8 cellular contexts compared by ENCODE assay signal in genomic region chr7:143620646-143621045, GRCh38. TPM values are rescaled to one million over a fixed set of nuclear protein-coding genes. Genes with fewer than 3 reads are reported as not detected.
DNase-seq lines count a peak whose midpoint lies in the region; ATAC-seq and TF ChIP-seq lines count a peak whose summit lies in the region.
"Not testable (repeated sequence)": the region's sequence is repeated elsewhere in the genome, so short reads cannot be mapped to it uniquely, and the experiment has no call there.

Gene TCAF2 (plus strand): TSS chr7:143620974.

- not testable (repeated sequence) for TF ChIP-seq CTCF in heart right ventricle (IDR thresholded peaks at IDR 0.05)

- peak within 1 kb of the TSS in 1 of 10 donors; percentile 30 for H3K4me3 ChIP-seq in heart right ventricle

- peak; percentile 63 to 80 for DNase-seq in activated CD4-positive, alpha-beta T cell treated with anti-CD3 and anti-CD28 coated beads for 4 hours
- DNase-seq in activated naive CD4-positive, alpha-beta T cell treated with Interleukin-2 at 50 U/mL for 16 hours = peak; percentile 83
- DNase-seq in heart right ventricle; ureter (ENCODE audit: low spot score): not testable (repeated sequence)
- peak; percentile 51 for DNase-seq in stimulated activated CD4-positive, alpha-beta T cell treated with anti-CD3 and anti-CD28 coated beads, Interleukin-2, amount 100 ng/mL, for 4 hours (ENCODE audit: low read depth)

- H3K4me1 ChIP-seq in heart right ventricle = not testable (repeated sequence)

- WGBS in heart right ventricle, 2 donors = 0% methylated on average over 7 of the region's 38 CpGs; no CpG with 5 or more reads in 1 of the 2 donors

- ATAC-seq in GM18861 (IDR thresholded peaks at IDR 0.05; ENCODE audit: unreplicated experiment) (peak; percentile 74), GM21825 (IDR thresholded peaks at IDR 0.05; ENCODE audit: unreplicated experiment) (peak; percentile 90), HG03280 (IDR thresholded peaks at IDR 0.05; ENCODE audit: unreplicated experiment) (peak; percentile 87), heart right ventricle (peak; percentile 98 to 100 (median 99))

- intact Hi-C loops in heart right ventricle (cut with DNase I) = not testable (repeated sequence)

- H3K9me3 ChIP-seq in heart right ventricle = not testable (repeated sequence)

- not testable (repeated sequence) for H3K36me3 ChIP-seq in heart right ventricle

- H3K27ac ChIP-seq in heart right ventricle = not testable (repeated sequence)

- not testable (repeated sequence) for H3K27me3 ChIP-seq in heart right ventricle

RNA-seq across cellular contexts. Expression of gene TCAF2, which starts in this region (rescaled TPM):
- 1 to 10 TPM in 1 of 10 donors, under 1 TPM in 9; 0.08 to 2.7 (median 0.35) TPM for total RNA-seq in heart right ventricle
- under 1 TPM; 0.25 to 0.44 TPM for polyA plus RNA-seq in heart right ventricle
- total RNA-seq in ureter = 14.3 TPM
